In the genomic region with DNA sequence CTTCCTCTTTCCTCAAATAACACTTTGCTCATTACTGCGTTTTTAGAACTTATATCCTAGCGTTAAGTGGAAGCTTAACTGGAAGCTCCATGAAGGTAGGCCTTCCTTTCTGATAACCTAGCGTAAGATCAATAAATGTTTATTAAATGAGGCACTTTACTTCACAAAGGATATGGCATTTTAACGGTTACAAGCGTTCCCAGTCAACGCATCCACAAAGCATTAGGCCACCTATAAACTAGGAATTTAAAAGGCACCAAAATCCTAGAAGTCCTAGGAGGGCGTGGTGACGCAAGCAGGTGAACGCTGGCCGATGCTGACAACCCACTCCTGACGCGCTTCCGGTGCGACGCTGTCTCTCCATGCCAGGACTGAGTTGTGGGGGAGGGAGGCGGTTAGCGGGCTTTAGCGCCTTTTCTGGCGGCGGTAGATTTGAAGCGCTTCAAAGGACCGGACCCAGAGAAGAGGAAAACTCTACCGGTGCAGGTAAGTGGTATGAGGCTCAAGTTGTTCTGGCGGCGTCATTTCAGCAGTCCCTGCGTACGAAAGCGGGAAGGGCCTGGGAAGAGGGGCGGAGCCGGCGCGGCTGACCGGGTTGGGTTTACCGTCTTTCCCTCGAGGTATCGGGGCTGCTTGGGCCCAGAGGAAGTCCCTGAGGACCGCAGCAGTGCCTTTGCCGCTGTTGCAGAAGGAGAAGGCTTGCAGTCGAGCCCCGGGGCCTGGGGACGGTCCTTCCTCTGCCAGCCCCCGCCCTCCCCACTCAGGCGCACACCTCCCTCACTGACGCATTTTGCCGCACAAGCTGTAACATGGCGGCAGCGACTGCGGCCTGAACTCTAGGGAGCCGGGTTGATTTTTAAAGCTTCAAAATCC, we compare ENCODE assay signal across 1 cellular context.
TF ChIP-seq lines count a peak whose summit lies in the region.

Gene PPIG (plus strand): TSS at position 347 of the 873 bp plus-strand sequence. CDS start 19,691 bp downstream, outside the sequence.

TF ChIP-seq in HepG2, 621 proteins besides CTCF, POLR2A, EP300 and RAD21 (continued from another document and continues in another):
- TF ChIP-seq, protein P1, sequence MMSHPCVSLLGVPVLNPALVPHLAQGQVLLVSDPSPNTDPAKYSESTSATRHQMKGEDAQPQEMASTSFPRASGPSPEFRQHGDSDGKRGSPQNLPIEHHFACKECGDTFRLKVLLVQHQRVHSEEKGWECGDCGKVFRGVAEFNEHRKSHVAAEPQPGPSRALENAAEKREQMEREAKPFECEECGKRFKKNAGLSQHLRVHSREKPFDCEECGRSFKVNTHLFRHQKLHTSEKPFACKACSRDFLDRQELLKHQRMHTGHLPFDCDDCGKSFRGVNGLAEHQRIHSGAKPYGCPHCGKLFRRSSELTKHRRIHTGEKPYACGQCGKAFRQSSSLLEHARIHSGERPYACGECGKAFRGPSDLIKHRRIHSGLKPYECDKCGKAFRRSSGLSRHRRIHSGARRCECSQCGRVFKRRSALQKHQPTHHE (CRISPR knock-in tag; IDR thresholded peaks at IDR 0.05; ENCODE audit: borderline replicate concordance) = peak; percentile 64; the same call in 1 of the 2 replicates
- TF ChIP-seq SALL1 (CRISPR knock-in tag; IDR thresholded peaks at IDR 0.05) (peak; percentile 88), PHF20 (CRISPR knock-in tag; IDR thresholded peaks at IDR 0.05) (peak; percentile 99), PRDM15 (CRISPR knock-in tag; IDR thresholded peaks at IDR 0.05) (no peak), ZHX2 (IDR thresholded peaks at IDR 0.05; ENCODE audit: low read depth) (peak; percentile 100), ZHX2 (CRISPR knock-in tag; IDR thresholded peaks at IDR 0.05; ENCODE audit: borderline replicate concordance) (no peak), SRSF9 (IDR thresholded peaks at IDR 0.05; ENCODE audit: borderline replicate concordance, insufficient read depth, low read depth, low read length, poor library complexity, severe bottlenecking) (no peak), ZNF577 (CRISPR knock-in tag; IDR thresholded peaks at IDR 0.05; ENCODE audit: borderline replicate concordance, low read depth) (peak; percentile 72; the same call in 1 of the 2 replicates), SSRP1 (CRISPR knock-in tag; IDR thresholded peaks at IDR 0.05) (no peak), RAD51 (IDR thresholded peaks at IDR 0.05; ENCODE audit: borderline replicate concordance) (no peak), GATA4 (IDR thresholded peaks at IDR 0.05; ENCODE audit: borderline replicate concordance, low read depth) (no peak), SRSF4 (IDR thresholded peaks at IDR 0.05; ENCODE audit: low read depth, low read length, poor library complexity, severe bottlenecking) (no peak), MYNN (CRISPR knock-in tag; IDR thresholded peaks at IDR 0.05; ENCODE audit: low read depth) (no peak; the same call in 1 of the 2 replicates), ZNF329 (CRISPR knock-in tag; IDR thresholded peaks at IDR 0.05; ENCODE audit: low read depth) (no peak; the same call in 1 of the 2 replicates), CHD4 (IDR thresholded peaks at IDR 0.05; ENCODE audit: borderline replicate concordance, low read length) (0 out of 2 replicates have a peak, but pooled peaks have one; percentile 28), JDP2 (CRISPR knock-in tag; IDR thresholded peaks at IDR 0.05; ENCODE audit: borderline replicate concordance) (no peak), MLXIP (CRISPR knock-in tag; IDR thresholded peaks at IDR 0.05; ENCODE audit: borderline replicate concordance) (no peak), GMEB1 (CRISPR knock-in tag; IDR thresholded peaks at IDR 0.05; ENCODE audit: borderline replicate concordance) (peak; percentile 98), ZNF850 (CRISPR knock-in tag; conservative IDR thresholded peaks at IDR 0.05) (no peak), STAT5B (CRISPR knock-in tag; IDR thresholded peaks at IDR 0.05) (0 out of 2 replicates have a peak, but pooled peaks have one; percentile 48), ZNF878 (CRISPR knock-in tag; IDR thresholded peaks at IDR 0.05) (0 out of 2 replicates have a peak, but pooled peaks have one; percentile 54), SOX6 (IDR thresholded peaks at IDR 0.05) (no peak), SOX6 (CRISPR knock-in tag; IDR thresholded peaks at IDR 0.05) (peak; percentile 81), KDM4B (CRISPR knock-in tag; IDR thresholded peaks at IDR 0.05) (peak; percentile 62; the same call in 1 of the 2 replicates)
- TF ChIP-seq, protein P2, sequence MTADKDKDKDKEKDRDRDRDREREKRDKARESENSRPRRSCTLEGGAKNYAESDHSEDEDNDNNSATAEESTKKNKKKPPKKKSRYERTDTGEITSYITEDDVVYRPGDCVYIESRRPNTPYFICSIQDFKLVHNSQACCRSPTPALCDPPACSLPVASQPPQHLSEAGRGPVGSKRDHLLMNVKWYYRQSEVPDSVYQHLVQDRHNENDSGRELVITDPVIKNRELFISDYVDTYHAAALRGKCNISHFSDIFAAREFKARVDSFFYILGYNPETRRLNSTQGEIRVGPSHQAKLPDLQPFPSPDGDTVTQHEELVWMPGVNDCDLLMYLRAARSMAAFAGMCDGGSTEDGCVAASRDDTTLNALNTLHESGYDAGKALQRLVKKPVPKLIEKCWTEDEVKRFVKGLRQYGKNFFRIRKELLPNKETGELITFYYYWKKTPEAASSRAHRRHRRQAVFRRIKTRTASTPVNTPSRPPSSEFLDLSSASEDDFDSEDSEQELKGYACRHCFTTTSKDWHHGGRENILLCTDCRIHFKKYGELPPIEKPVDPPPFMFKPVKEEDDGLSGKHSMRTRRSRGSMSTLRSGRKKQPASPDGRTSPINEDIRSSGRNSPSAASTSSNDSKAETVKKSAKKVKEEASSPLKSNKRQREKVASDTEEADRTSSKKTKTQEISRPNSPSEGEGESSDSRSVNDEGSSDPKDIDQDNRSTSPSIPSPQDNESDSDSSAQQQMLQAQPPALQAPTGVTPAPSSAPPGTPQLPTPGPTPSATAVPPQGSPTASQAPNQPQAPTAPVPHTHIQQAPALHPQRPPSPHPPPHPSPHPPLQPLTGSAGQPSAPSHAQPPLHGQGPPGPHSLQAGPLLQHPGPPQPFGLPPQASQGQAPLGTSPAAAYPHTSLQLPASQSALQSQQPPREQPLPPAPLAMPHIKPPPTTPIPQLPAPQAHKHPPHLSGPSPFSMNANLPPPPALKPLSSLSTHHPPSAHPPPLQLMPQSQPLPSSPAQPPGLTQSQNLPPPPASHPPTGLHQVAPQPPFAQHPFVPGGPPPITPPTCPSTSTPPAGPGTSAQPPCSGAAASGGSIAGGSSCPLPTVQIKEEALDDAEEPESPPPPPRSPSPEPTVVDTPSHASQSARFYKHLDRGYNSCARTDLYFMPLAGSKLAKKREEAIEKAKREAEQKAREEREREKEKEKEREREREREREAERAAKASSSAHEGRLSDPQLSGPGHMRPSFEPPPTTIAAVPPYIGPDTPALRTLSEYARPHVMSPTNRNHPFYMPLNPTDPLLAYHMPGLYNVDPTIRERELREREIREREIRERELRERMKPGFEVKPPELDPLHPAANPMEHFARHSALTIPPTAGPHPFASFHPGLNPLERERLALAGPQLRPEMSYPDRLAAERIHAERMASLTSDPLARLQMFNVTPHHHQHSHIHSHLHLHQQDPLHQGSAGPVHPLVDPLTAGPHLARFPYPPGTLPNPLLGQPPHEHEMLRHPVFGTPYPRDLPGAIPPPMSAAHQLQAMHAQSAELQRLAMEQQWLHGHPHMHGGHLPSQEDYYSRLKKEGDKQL (CRISPR knock-in tag; IDR thresholded peaks at IDR 0.05; ENCODE audit: low read depth) = 0 out of 2 replicates have a peak, but pooled peaks have one; percentile 53
